In genomic region chr22:22691716-22692701, GRCh38 we compare ENCODE assay signal across 18 cellular contexts. TPM values are rescaled to one million over a fixed set of nuclear protein-coding genes. Genes with fewer than 3 reads are reported as not detected.
DNase-seq lines count a peak whose midpoint lies in the region; ATAC-seq, FAIRE-seq and TF ChIP-seq lines count a peak whose summit lies in the region.
"Had no signal": no experiment of that assay in that cellular context is flagged by ENCODE, and none has a peak within 500 bp of the region (broad histone marks: within the 10 kb centered on the region; RNA-seq: fewer than 3 reads in every experiment).

No MANE protein-coding gene starts in this region.

- H3K9me2 ChIP-seq in HCT116 (ENCODE audit: insufficient read depth) = no peaks in the 10 kb centered on the region

- in situ Hi-C loops in HepG2 (cut with HindIII; ENCODE audit: extremely low pct_ligation_motif_present, low pct_unique_long_range_greater_than_20kb) = no loop called here

- FAIRE-seq in A549 (lab: Jason Lieb, UNC) (no peak), bronchial epithelial cell (lab: Jason Lieb, UNC) (peak; percentile 92), HepG2 (lab: Jason Lieb, UNC) (no peak)
- FAIRE-seq: astrocyte had no signal

- H3K27ac Mint-ChIP-seq in osteocyte (ENCODE audit: unreplicated experiment) = no peak overlapping the region
- H3K27ac Mint-ChIP-seq: activated T-helper 1 cell treated with anti-CD3 and anti-CD28 coated beads, Interleukin-12 subunit alpha, Interleukin-12 subunit beta, Interleukin-2, Interleukin-4 antibody, amounts not matched to agents 30 ng/mL and 10 ng/mL and 1 ng/mL, durations not matched to agents 14 hours and 24 hours and 36 hours; T-helper 2 cell treated with Interferon-gamma antibody and Interleukin-4, amounts not matched to agents 5 μg/mL and 100 μg/mL, for 36 hours had no signal

- H3K4me1 ChIP-seq in A549 (peaks cover 42% of the 10 kb centered on the region), HCT116 (ENCODE audit: control insufficient read depth in 1 of 2, insufficient read depth in 2 of 2, low read length in 2 of 2) (peaks cover 10 to 24% of the 10 kb centered on the region in 2 experiments; a peak in 3 of 4 replicates), HepG2 (ENCODE audit: insufficient read depth, low read length) (peaks cover 13% of the 10 kb centered on the region)
- H3K4me1 ChIP-seq: prostate gland had no signal

- H3K27me3 Mint-ChIP-seq in osteocyte (ENCODE audit: unreplicated experiment) = no peaks in the 10 kb centered on the region

- DNase-seq in A549 (ENCODE audit: low read depth in 1 of 2, low spot score in 1 of 2) = peak in 1 of 2 experiments; percentile 10
- no peak for DNase-seq in HCT116 (ENCODE audit: low read depth, low spot score)
- DNase-seq in bronchial epithelial cell (ENCODE audit: low read depth) = peak; percentile 33
- no peak for DNase-seq in HepG2 (ENCODE audit: low spot score)
- no peak for DNase-seq in activated T-cell treated with anti-CD3 and anti-CD28 coated beads, Interleukin-2, amount 50 U/mL, for 48 hours
- DNase-seq in GM19240 (ENCODE audit: insufficient read length, low spot score) = no peak
- DNase-seq in osteocyte (ENCODE audit: extremely low spot score, unreplicated experiment) = no peak
- no peak for DNase-seq in activated CD8-positive, alpha-beta memory T cell treated with anti-CD3 and anti-CD28 coated beads, Interleukin-2, amount 50 U/mL, for 48 hours
- DNase-seq: AML-193, DMS79, dorsolateral prefrontal cortex, NCI-H1417 treated with DMSO at 0.1 percent for 48 hours, Right ventricle myocardium superior had no signal

- TF ChIP-seq CTCF in A549 (IDR thresholded peaks at IDR 0.05) (no peak), HCT116 (IDR thresholded peaks at IDR 0.05 in 2 of 3, conservative IDR thresholded peaks at IDR 0.05 in 1 of 3; ENCODE audit: borderline replicate concordance in 1 of 3, insufficient read depth in 1 of 3, low read depth in 2 of 3, low read length in 2 of 3) (no peak), bronchial epithelial cell (IDR thresholded peaks at IDR 0.05; ENCODE audit: insufficient read depth, low read length, severe bottlenecking) (no peak), HepG2 (CRISPR knock-in tag; IDR thresholded peaks at IDR 0.05) (no peak), osteocyte (IDR thresholded peaks at IDR 0.05) (no peak)

- CTCF ChIA-PET in A549 (lab: Yijun Ruan, JAX) (interaction anchor here (0.8 to 7.1 kb wide), 17 partner anchors 8 to 115 kb away, joined by 3 to 69 read pairs (median 5); no protein-coding TSS in a partner anchor), HCT116 (lab: Charles Lee) (interaction anchor here (0.9 to 3.0 kb wide), 12 partner anchors 7 to 228 kb away, joined by 4 to 20 read pairs (median 7); no protein-coding TSS in a partner anchor), HepG2 (lab: Yijun Ruan, JAX; ENCODE audit: low intra/inter-chr PET ratio, low total read pairs) (interaction anchor here (1.2 kb wide), 1 partner anchor 57 kb away, joined by 5 read pairs; no protein-coding TSS in a partner anchor)

- BruUV-seq in HCT116 (replicated peaks; lab: Mats Ljungman, UMichigan) = no TSS peak
- no TSS peak for BruUV-seq in HepG2 (replicated peaks; lab: Mats Ljungman, UMichigan)

- WGBS in A549 (ENCODE audit: missing lambda C conversion rate) = 80% methylated on average over 8 of the region's 8 CpGs
- 59% methylated on average over 6 of the region's 8 CpGs for WGBS in HepG2 (ENCODE audit: low lambda C conversion rate)

- no peaks in the 10 kb centered on the region for H3K36me3 Mint-ChIP-seq in osteocyte (ENCODE audit: unreplicated experiment)

- intact Hi-C loops in HCT116 (cut with micrococcal nuclease) (no loop called here), HepG2 (cut with micrococcal nuclease; ENCODE audit: unreplicated experiment) (no loop called here)

- H3K4me3 ChIP-seq in A549 = no peak overlapping the region
- H3K4me3 ChIP-seq in HCT116 (replicated peaks in 1 of 2; ENCODE audit: low read depth in 1 of 2, low read length in 2 of 2) = no peak overlapping the region
- H3K4me3 ChIP-seq in bronchial epithelial cell (ENCODE audit: low read depth, low read length) = no peak overlapping the region
- no peak overlapping the region for H3K4me3 ChIP-seq in HepG2 (replicated peaks in 1 of 3; ENCODE audit: insufficient read depth in 1 of 3, low read depth in 2 of 3, low read length in 3 of 3)
- H3K4me3 ChIP-seq: dorsolateral prefrontal cortex, prostate gland, thoracic aorta had no signal

- H3K27me3 ChIP-seq in HCT116 (ENCODE audit: insufficient read depth, low read length) (no peaks in the 10 kb centered on the region), bronchial epithelial cell (ENCODE audit: control insufficient read depth, insufficient read depth, low read length) (no peaks in the 10 kb centered on the region), HepG2 (ENCODE audit: control insufficient read depth in 1 of 2, insufficient read depth in 2 of 2, low read length in 2 of 2) (0 out of 5 replicates have a peak, but pooled peaks cover 0 to 2% of the 10 kb centered on the region in 2 experiments)

- no peaks in the 10 kb centered on the region for H3K4me1 Mint-ChIP-seq in osteocyte (ENCODE audit: unreplicated experiment)

- H3K9me3 ChIP-seq in A549 (no peaks in the 10 kb centered on the region), HCT116 (ENCODE audit: control insufficient read depth in 1 of 2, insufficient read depth in 1 of 2, low read depth in 1 of 2, low read length in 2 of 2) (no peaks in the 10 kb centered on the region), HepG2 (ENCODE audit: low read length) (no peaks in the 10 kb centered on the region)
- H3K9me3 ChIP-seq: prostate gland, thoracic aorta had no signal

- TF ChIP-seq RAD21 in A549 (conservative IDR thresholded peaks at IDR 0.05 in 1 of 2, IDR thresholded peaks at IDR 0.05 in 1 of 2) (no peak), HCT116 (IDR thresholded peaks at IDR 0.05; ENCODE audit: low read depth) (no peak), HepG2 (CRISPR knock-in tag; IDR thresholded peaks at IDR 0.05) (no peak)

- RAD21 ChIA-PET in HCT116 (lab: Charles Lee; ENCODE audit: low non-redundant PET in 1 of 2, low total read pairs in 2 of 2, uncharacterized antibody in 2 of 2, unreplicated experiment in 2 of 2) = no interaction called here

- H3K9me3 Mint-ChIP-seq in osteocyte (ENCODE audit: unreplicated experiment) = no peaks in the 10 kb centered on the region
- H3K9me3 Mint-ChIP-seq: activated T-helper 1 cell treated with anti-CD3 and anti-CD28 coated beads, Interleukin-12 subunit alpha, Interleukin-12 subunit beta, Interleukin-2, Interleukin-4 antibody, amounts not matched to agents 30 ng/mL and 10 ng/mL and 1 ng/mL, durations not matched to agents 14 hours and 24 hours and 36 hours; T-helper 2 cell treated with Interferon-gamma antibody and Interleukin-4, amounts not matched to agents 5 μg/mL and 100 μg/mL, for 36 hours had no signal

- H3K36me3 ChIP-seq in HCT116 (ENCODE audit: control insufficient read depth in 1 of 2, insufficient read depth in 2 of 2, low read length in 2 of 2) = no peaks in the 10 kb centered on the region
- H3K36me3 ChIP-seq in bronchial epithelial cell (ENCODE audit: control insufficient read depth, insufficient read depth, low read length) = no peaks in the 10 kb centered on the region
- H3K36me3 ChIP-seq in HepG2 (replicated peaks in 1 of 2; ENCODE audit: control insufficient read depth in 1 of 2, insufficient read depth in 2 of 2, low read length in 2 of 2) = no peaks in the 10 kb centered on the region
- H3K36me3 ChIP-seq: prostate gland, thoracic aorta had no signal

- H3K4me3 Mint-ChIP-seq in osteocyte (ENCODE audit: unreplicated experiment) = no peak overlapping the region
- H3K4me3 Mint-ChIP-seq: activated T-helper 1 cell treated with anti-CD3 and anti-CD28 coated beads, Interleukin-12 subunit alpha, Interleukin-12 subunit beta, Interleukin-2, Interleukin-4 antibody, amounts not matched to agents 30 ng/mL and 10 ng/mL and 1 ng/mL, durations not matched to agents 14 hours and 24 hours and 36 hours; T-helper 2 cell treated with Interferon-gamma antibody and Interleukin-4, amounts not matched to agents 5 μg/mL and 100 μg/mL, for 36 hours had no signal

- H3K4me2 ChIP-seq in A549 (peak overlapping the region; percentile 88), HCT116 (ENCODE audit: low read length) (peak overlapping the region; percentile 75), HepG2 (ENCODE audit: low read depth, low read length) (no peak overlapping the region)

- POLR2A ChIA-PET in A549 (lab: Yijun Ruan, JAX) = no interaction called here
- POLR2A ChIA-PET in HCT116 (lab: Charles Lee) = no interaction called here
- POLR2A ChIA-PET in HepG2 (lab: Yijun Ruan, JAX) = no interaction called here

- H3K79me2 ChIP-seq in HCT116 (ENCODE audit: insufficient read depth, low read length) = no peaks in the 10 kb centered on the region
- no peaks in the 10 kb centered on the region for H3K79me2 ChIP-seq in HepG2 (ENCODE audit: insufficient read depth, low read length)

- H3K9ac ChIP-seq in HCT116 (ENCODE audit: low read length) (no peak overlapping the region), HepG2 (ENCODE audit: insufficient read depth, low read depth, low read length) (no peak overlapping the region)

- no peak overlapping the region for H2AFZ ChIP-seq in HCT116 (ENCODE audit: low read depth, low read length, poor library complexity, severe bottlenecking)
- H2AFZ ChIP-seq in HepG2 (ENCODE audit: low read length) = no peak overlapping the region

- no peak for TF ChIP-seq POLR2A in A549 (IDR thresholded peaks at IDR 0.05; ENCODE audit: low read length)
- TF ChIP-seq POLR2A in HCT116 (IDR thresholded peaks at IDR 0.05; ENCODE audit: borderline replicate concordance, extremely low read depth, insufficient read depth, insufficient read length) = no peak
- TF ChIP-seq POLR2A in HepG2 (IDR thresholded peaks at IDR 0.05; ENCODE audit: insufficient read depth in 1 of 2, low read depth in 2 of 2, low read length in 2 of 2) = no peak

- H4K20me1 ChIP-seq in HCT116 (ENCODE audit: insufficient read depth) (no peaks in the 10 kb centered on the region), HepG2 (ENCODE audit: insufficient read depth, low read length) (no peaks in the 10 kb centered on the region; the same call in 1 of the 2 replicates)

- H3K27ac ChIP-seq in A549 (peak overlapping the region; percentile 89 to 90), HCT116 (ENCODE audit: low read depth, low read length) (no peak overlapping the region), HepG2 (ENCODE audit: extremely low read length, insufficient read depth, low read length) (no peak overlapping the region)
- H3K27ac ChIP-seq: dorsolateral prefrontal cortex, prostate gland, thoracic aorta had no signal

- ATAC-seq in A549 (no peak), HCT116 (no peak), HepG2 (no peak)

- TF ChIP-seq EP300 in A549 (IDR thresholded peaks at IDR 0.05) = no peak
- no peak for TF ChIP-seq EP300 in HepG2 (IDR thresholded peaks at IDR 0.05; ENCODE audit: low read depth in 2 of 2, low read length in 2 of 2)
- no peak for TF ChIP-seq EP300 in HepG2 (CRISPR knock-in tag; IDR thresholded peaks at IDR 0.05; ENCODE audit: borderline replicate concordance)

RNA-seq across cellular contexts. Expression of gene GGTLC2, which starts 47.6 kb away (rescaled TPM):
- polyA plus RNA-seq in A549 (2011; rRNA removed) (not detected in 2 replicates), A549 (2017; fragmentation: RNase III; extraction: RNeasy Plus Mini Kit Qiagen cat#74134 plus additional on column Dnase treatment) (not detected in 3 replicates), HepG2 (2011; rRNA removed) (not detected in 2 replicates)
- 0.08 TPM in 1 of 2 replicates, not detected in the other for polyA plus RNA-seq in A549 (2012; cell fraction: cytosol; rRNA removed)
- polyA plus RNA-seq in A549 (2012; cell fraction: nucleus; rRNA removed) = 0.18 TPM in 1 of 2 replicates, not detected in the other
- not detected in 2 replicates for polyA minus RNA-seq in A549 (2011; rRNA and poly(A)+ RNA removed)
- total RNA-seq in HCT116 (2021; ENCODE audit: unreplicated experiment) (not detected), bronchial epithelial cell (not detected in 2 replicates), HepG2 (2016; rRNA removed; fragmentation: Illumina TruSeq; extraction: Trizol) (not detected in 2 replicates), osteocyte (not detected in 2 replicates)
- polyA plus RNA-seq in HCT116 (2012) = not detected in 2 replicates
- not detected in 2 replicates for total RNA-seq in HepG2 (2016; cell fraction: cytosol; rRNA removed; fragmentation: Illumina TruSeq; extraction: Trizol; ENCODE audit: low read depth)
- not detected in 2 replicates for total RNA-seq in HepG2 (2016; cell fraction: insoluble cytoplasmic fraction; rRNA removed; fragmentation: Illumina TruSeq; extraction: Trizol)
- total RNA-seq in HepG2 (2016; cell fraction: membrane; rRNA removed; fragmentation: Illumina TruSeq; extraction: Trizol) = not detected in 2 replicates
- total RNA-seq in HepG2 (2016; cell fraction: nucleus; rRNA removed; fragmentation: Illumina TruSeq; extraction: Trizol) = not detected in 2 replicates
- polyA plus RNA-seq in HepG2 (2011; cell fraction: cytosol; rRNA removed) = 0.06 and 0.07 TPM in 2 replicates
- 0.43 TPM in 1 of 2 replicates, not detected in the other for polyA plus RNA-seq in HepG2 (2011; cell fraction: nucleus; rRNA removed)
- polyA plus RNA-seq in HepG2 (2012) = not detected in 2 replicates
- not detected in 2 replicates for polyA plus RNA-seq in HepG2 (2016; cell fraction: cytosol; fragmentation: Illumina TruSeq; extraction: Trizol; ENCODE audit: low read depth)
- not detected in 2 replicates for polyA plus RNA-seq in HepG2 (2016; cell fraction: insoluble cytoplasmic fraction; fragmentation: Illumina TruSeq; extraction: Trizol; ENCODE audit: low read depth)
- polyA plus RNA-seq in HepG2 (2016; cell fraction: membrane; fragmentation: Illumina TruSeq; extraction: Trizol; ENCODE audit: low read depth) = not detected in 2 replicates
- polyA plus RNA-seq in HepG2 (2016; cell fraction: nucleus; fragmentation: Illumina TruSeq; extraction: Trizol; ENCODE audit: insufficient read depth, low read depth) = not detected in 2 replicates
- polyA minus RNA-seq in HepG2 (2011; rRNA and poly(A)+ RNA removed; ENCODE audit: low replicate concordance) = not detected in 2 replicates
- polyA minus RNA-seq in HepG2 (2011; cell fraction: cytosol; rRNA and poly(A)+ RNA removed) = not detected in 2 replicates
- not detected in 2 replicates for polyA minus RNA-seq in HepG2 (2011; cell fraction: nucleus; rRNA and poly(A)+ RNA removed)
- total RNA-seq: activated T-helper 1 cell treated with anti-CD3 and anti-CD28 coated beads, Interleukin-12 subunit alpha, Interleukin-12 subunit beta, Interleukin-2, Interleukin-4 antibody, amounts not matched to agents 30 ng/mL and 10 ng/mL and 1 ng/mL, durations not matched to agents 14 hours and 24 hours and 36 hours; astrocyte; Right ventricle myocardium superior; thoracic aorta had no signal

Comparison
In these comparisons a context has a peak if more than half of its experiments do, and no peak if none do; other contexts are left out.
1. H3K27ac ChIP-seq: peak in A549 (2 of 2); none in HCT116 (single experiment) and HepG2 (single experiment).
2. Of the 38 proteins assayed by ChIP-seq in both HepG2 and A549: peak only in HepG2: none; only in A549: none; in both: MAFK; in neither: 37.